In the genomic region with DNA sequence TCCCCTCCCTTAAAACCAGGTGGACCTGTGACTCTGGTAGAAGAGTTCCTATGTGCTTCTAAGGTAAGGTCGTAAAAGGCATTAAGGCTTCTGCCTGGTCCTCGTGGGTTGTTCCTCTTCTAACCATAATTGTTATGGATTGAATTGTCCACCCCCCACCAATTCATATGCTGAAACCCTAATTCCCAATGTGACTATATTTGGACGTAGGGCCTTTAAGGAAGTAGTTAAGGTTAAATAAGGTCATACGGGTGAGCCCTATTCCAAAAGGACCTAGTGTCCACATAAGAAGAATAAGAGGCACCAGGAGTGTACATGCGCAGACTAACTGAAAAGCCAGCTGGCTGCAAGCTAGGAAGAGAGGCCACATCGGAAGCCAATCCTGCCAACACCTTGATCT, we compare ENCODE assay signal across 11 cellular contexts. TPM values are rescaled to one million over a fixed set of nuclear protein-coding genes. Genes with fewer than 3 reads are reported as not detected.
DNase-seq lines count a peak whose midpoint lies in the region; ATAC-seq lines count a peak whose summit lies in the region.
"Had no signal": no experiment of that assay in that cellular context is flagged by ENCODE, and none has a peak within 500 bp of the region (broad histone marks: within the 10 kb centered on the region; RNA-seq: fewer than 3 reads in every experiment).

No MANE protein-coding gene starts in this region.

- H3K27me3 Mint-ChIP-seq in activated CD4-positive, alpha-beta T cell treated with anti-CD3 and anti-CD28 coated beads, Interleukin-2, amount 10 ng/mL, durations not matched to agents 24 days and 14 days: no peaks in the 10 kb centered on the region
- no peaks in the 10 kb centered on the region for H3K27me3 Mint-ChIP-seq in dendritic cell treated with granulocyte-macrophage colony-stimulating factor and Interleukin-4, amounts not matched to agents 40 ng/mL and 50 ng/mL, for 4 days

- H3K27me3 ChIP-seq in skeletal muscle satellite cell (ENCODE audit: control insufficient read depth, insufficient read depth, low read length): no peaks in the 10 kb centered on the region
- H3K27me3 ChIP-seq: heart right ventricle had no signal

- DNase-seq in activated CD4-positive, alpha-beta T cell treated with anti-CD3 and anti-CD28 coated beads, Interleukin-2, amount 10 ng/mL, durations not matched to agents 24 days and 14 days: no peak
- no peak for DNase-seq in activated CD4-positive, alpha-beta T cell treated with anti-CD3 and anti-CD28 coated beads for 4 hours
- DNase-seq in MV-4-11 (lab: John Stamatoyannopoulos, UW): peak; percentile 34
- no peak for DNase-seq in left cardiac atrium
- DNase-seq in NCI-H2029 (lab: John Stamatoyannopoulos, UW): no peak
- DNase-seq: heart right ventricle, NCI-H2107, SHP77 had no signal

- no peaks in the 10 kb centered on the region for H3K9me3 Mint-ChIP-seq in activated CD4-positive, alpha-beta T cell treated with anti-CD3 and anti-CD28 coated beads, Interleukin-2, amount 10 ng/mL, durations not matched to agents 24 days and 14 days
- no peaks in the 10 kb centered on the region for H3K9me3 Mint-ChIP-seq in dendritic cell treated with granulocyte-macrophage colony-stimulating factor and Interleukin-4, amounts not matched to agents 40 ng/mL and 50 ng/mL, for 4 days

- no peaks in the 10 kb centered on the region for H3K9me3 ChIP-seq in skeletal muscle satellite cell (replicated peaks; ENCODE audit: low read length)
- H3K9me3 ChIP-seq: heart right ventricle had no signal

- ATAC-seq in GM18870 (IDR thresholded peaks at IDR 0.05; ENCODE audit: unreplicated experiment) (no peak), left cardiac atrium (no peak)
- ATAC-seq: heart right ventricle had no signal

- peaks cover 56% of the 10 kb centered on the region for H3K4me1 Mint-ChIP-seq in activated CD4-positive, alpha-beta T cell treated with anti-CD3 and anti-CD28 coated beads, Interleukin-2, amount 10 ng/mL, durations not matched to agents 24 days and 14 days
- H3K4me1 Mint-ChIP-seq in dendritic cell treated with granulocyte-macrophage colony-stimulating factor and Interleukin-4, amounts not matched to agents 40 ng/mL and 50 ng/mL, for 4 days (ENCODE audit: low read depth): peaks cover 65% of the 10 kb centered on the region

- intact Hi-C loops in activated CD4-positive, alpha-beta T cell treated with anti-CD3 and anti-CD28 coated beads, Interleukin-2, amount 10 ng/mL, durations not matched to agents 24 days and 14 days (cut with micrococcal nuclease): loop anchor here (2.0 to 10.0 kb wide), 7 partner anchors 39 to 664 kb away; partner anchors contain the start of genes ARIH1, BBS4, HIGD2B and MYO9A
- intact Hi-C loops in dendritic cell treated with granulocyte-macrophage colony-stimulating factor and Interleukin-4, amounts not matched to agents 40 ng/mL and 50 ng/mL, for 4 days (cut with micrococcal nuclease): loop anchor here (10.0 kb wide), 1 partner anchor 903 kb away; the partner anchor contains the start of gene CD276
- intact Hi-C loops in left cardiac atrium (cut with DNase I): no loop called here

- peak overlapping the region; percentile 95 for H3K4me3 ChIP-seq in skeletal muscle satellite cell (ENCODE audit: low read length)

- peaks cover 49% of the 10 kb centered on the region for H3K36me3 Mint-ChIP-seq in activated CD4-positive, alpha-beta T cell treated with anti-CD3 and anti-CD28 coated beads, Interleukin-2, amount 10 ng/mL, durations not matched to agents 24 days and 14 days (ENCODE audit: low read depth)
- H3K36me3 Mint-ChIP-seq in dendritic cell treated with granulocyte-macrophage colony-stimulating factor and Interleukin-4, amounts not matched to agents 40 ng/mL and 50 ng/mL, for 4 days (ENCODE audit: low read depth): peaks cover 63% of the 10 kb centered on the region

- peak overlapping the region; percentile 91 for H3K4me3 Mint-ChIP-seq in activated CD4-positive, alpha-beta T cell treated with anti-CD3 and anti-CD28 coated beads, Interleukin-2, amount 10 ng/mL, durations not matched to agents 24 days and 14 days
- H3K4me3 Mint-ChIP-seq in dendritic cell treated with granulocyte-macrophage colony-stimulating factor and Interleukin-4, amounts not matched to agents 40 ng/mL and 50 ng/mL, for 4 days: peak overlapping the region; percentile 89

- H3K4me1 ChIP-seq in skeletal muscle satellite cell (ENCODE audit: control insufficient read depth, insufficient read depth, low read length): peaks cover 11% of the 10 kb centered on the region

- no peak overlapping the region for H3K9ac ChIP-seq in skeletal muscle satellite cell (ENCODE audit: low read depth, low read length)

- peak overlapping the region; percentile 38 for H3K27ac Mint-ChIP-seq in activated CD4-positive, alpha-beta T cell treated with anti-CD3 and anti-CD28 coated beads, Interleukin-2, amount 10 ng/mL, durations not matched to agents 24 days and 14 days
- peak overlapping the region; percentile 96 for H3K27ac Mint-ChIP-seq in dendritic cell treated with granulocyte-macrophage colony-stimulating factor and Interleukin-4, amounts not matched to agents 40 ng/mL and 50 ng/mL, for 4 days

- no peaks in the 10 kb centered on the region for H3K36me3 ChIP-seq in skeletal muscle satellite cell (ENCODE audit: insufficient read depth, low read length)

- H3K4me2 ChIP-seq in skeletal muscle satellite cell (ENCODE audit: low read length): peak overlapping the region; percentile 89

RNA-seq across cellular contexts. Expression of gene ADPGK, which starts 1.9 kb away (rescaled TPM):
- 107 and 112 TPM in 2 replicates for total RNA-seq in activated CD4-positive, alpha-beta T cell treated with anti-CD3 and anti-CD28 coated beads, Interleukin-2, amount 10 ng/mL, durations not matched to agents 24 days and 14 days
- total RNA-seq in skeletal muscle satellite cell (2012; rRNA removed): 54.5 and 55.9 TPM in 2 replicates
- total RNA-seq in left cardiac atrium: 10 to 100 TPM; 18.0 to 18.2 TPM

Comparison
In these comparisons a context has a peak if more than half of its experiments do, and no peak if none do; other contexts are left out.
1. intact Hi-C loops: an anchor here in activated CD4-positive, alpha-beta T cell treated with anti-CD3 and anti-CD28 coated beads, Interleukin-2, amount 10 ng/mL, durations not matched to agents 24 days and 14 days (2.0 to 10.0 kb wide) and dendritic cell treated with granulocyte-macrophage colony-stimulating factor and Interleukin-4, amounts not matched to agents 40 ng/mL and 50 ng/mL, for 4 days (10.0 kb wide); none called in left cardiac atrium.